29 cellular contexts compared by ENCODE assay signal in genomic region chr9:23651051-23651450, GRCh38.
"Had no signal": no experiment of that assay in that cellular context is flagged by ENCODE, and none has a peak within 500 bp of the region (broad histone marks: within the 10 kb centered on the region; RNA-seq: fewer than 3 reads in every experiment).

No MANE protein-coding gene starts in this region.

- H3K9me3 ChIP-seq: colonic mucosa, esophagus muscularis mucosa, esophagus squamous epithelium, gastrocnemius medialis, gastroesophageal sphincter, heart left ventricle, heart right ventricle had no signal

- H3K9me3 Mint-ChIP-seq: endodermal cell had no signal

- H3K27ac Mint-ChIP-seq: dendritic cell treated with granulocyte-macrophage colony-stimulating factor and Interleukin-4, amounts not matched to agents 40 ng/mL and 50 ng/mL, for 4 days; effector memory CD8-positive, alpha-beta T cell; endodermal cell had no signal

- H3K4me1 ChIP-seq: colonic mucosa, esophagus muscularis mucosa, esophagus squamous epithelium, foreskin keratinocyte, gastrocnemius medialis, gastroesophageal sphincter, heart left ventricle, heart right ventricle had no signal

- FAIRE-seq: endometrium, endothelial cell of umbilical vein, frontal cortex had no signal

- H3K4me1 Mint-ChIP-seq: endodermal cell had no signal

- H3K27me3 ChIP-seq: colonic mucosa, dorsolateral prefrontal cortex, esophagus muscularis mucosa, esophagus squamous epithelium, foreskin keratinocyte, gastrocnemius medialis, gastroesophageal sphincter, heart left ventricle, heart right ventricle, hepatocyte had no signal

- ATAC-seq: effector memory CD8-positive, alpha-beta T cell; esophagus mucosa; foreskin keratinocyte; gastrocnemius medialis; gastroesophageal sphincter; heart left ventricle; heart right ventricle had no signal

- H3K4me3 ChIP-seq: colonic mucosa, coronary artery, dorsolateral prefrontal cortex, esophagus muscularis mucosa, esophagus squamous epithelium, gastrocnemius medialis, gastroesophageal sphincter, heart left ventricle, heart right ventricle, hepatocyte had no signal

- H3K27me3 Mint-ChIP-seq: dendritic cell treated with granulocyte-macrophage colony-stimulating factor and Interleukin-4, amounts not matched to agents 40 ng/mL and 50 ng/mL, for 4 days; effector memory CD8-positive, alpha-beta T cell had no signal

- DNase-seq: colonic mucosa; cortex of kidney; dermis blood vessel endothelial cell; dorsolateral prefrontal cortex; effector CD4-positive, alpha-beta T cell; effector CD8-positive, alpha-beta T cell; effector memory CD4-positive, alpha-beta T cell; effector memory CD8-positive, alpha-beta T cell; endodermal cell; erythroblast; esophagus squamous epithelium; foreskin fibroblast; foreskin keratinocyte; foreskin melanocyte; gastrocnemius medialis; glutamatergic neuron; head of caudate nucleus; heart left ventricle; heart right ventricle had no signal

- H3K27ac ChIP-seq: colonic mucosa, coronary artery, dorsolateral prefrontal cortex, epithelial cell of prostate, esophagus muscularis mucosa, esophagus squamous epithelium, foreskin keratinocyte, gastrocnemius medialis, gastroesophageal sphincter, heart left ventricle, heart right ventricle, hepatocyte had no signal

- H2AFZ ChIP-seq: hepatocyte had no signal

- H3K79me2 ChIP-seq: hepatocyte had no signal

- H3K4me3 Mint-ChIP-seq: dendritic cell treated with granulocyte-macrophage colony-stimulating factor and Interleukin-4, amounts not matched to agents 40 ng/mL and 50 ng/mL, for 4 days; effector memory CD8-positive, alpha-beta T cell; endodermal cell had no signal

- H3K4me2 ChIP-seq: hepatocyte had no signal

- H3K36me3 ChIP-seq: colonic mucosa, esophagus muscularis mucosa, esophagus squamous epithelium, gastrocnemius medialis, gastroesophageal sphincter, heart left ventricle, heart right ventricle had no signal
